In genomic region chr4:137768196-137768595, GRCh38 we compare ENCODE assay signal across 18 cellular contexts.
"Had no signal": no experiment of that assay in that cellular context is flagged by ENCODE, and none has a peak within 500 bp of the region (broad histone marks: within the 10 kb centered on the region; RNA-seq: fewer than 3 reads in every experiment).

No MANE protein-coding gene starts in this region.

- H3K4me3 ChIP-seq: coronary artery, lower lobe of right lung, smooth muscle cell, tibial nerve, vagina had no signal

- DNase-seq: activated effector memory CD4-positive, alpha-beta T cell treated with anti-CD3 and anti-CD28 coated beads, Interleukin-2, amount 50 U/mL, for 16 hours; activated T-cell treated with anti-CD3 and anti-CD28 coated beads, Interleukin-2, amount 50 U/mL, for 24 hours; aorta; caudate nucleus; effector CD4-positive, alpha-beta T cell; glutamatergic neuron; left cardiac atrium; lower lobe of right lung; midbrain; naive B cell; posterior cingulate gyrus; T-helper 17 cell had no signal

- H3K9me3 ChIP-seq: lower lobe of right lung, neutrophil, tibial nerve, vagina had no signal

- H3K27me3 ChIP-seq: neutrophil, tibial nerve, vagina had no signal

- H3K4me1 ChIP-seq: lower lobe of right lung, tibial nerve, vagina had no signal

- H3K36me3 ChIP-seq: lower lobe of right lung, neutrophil, tibial nerve, vagina had no signal

- H3K27ac ChIP-seq: coronary artery, lower lobe of right lung, neutrophil, tibial nerve, vagina had no signal

- ATAC-seq: activated naive CD4-positive, alpha-beta T cell treated with anti-CD3 and anti-CD28 coated beads, Interleukin-2, amount 50 U/mL, for 72 hours; lower lobe of right lung; T-helper 17 cell had no signal
